Comparison of ENCODE assay signal across 8 cellular contexts in the genomic region with DNA sequence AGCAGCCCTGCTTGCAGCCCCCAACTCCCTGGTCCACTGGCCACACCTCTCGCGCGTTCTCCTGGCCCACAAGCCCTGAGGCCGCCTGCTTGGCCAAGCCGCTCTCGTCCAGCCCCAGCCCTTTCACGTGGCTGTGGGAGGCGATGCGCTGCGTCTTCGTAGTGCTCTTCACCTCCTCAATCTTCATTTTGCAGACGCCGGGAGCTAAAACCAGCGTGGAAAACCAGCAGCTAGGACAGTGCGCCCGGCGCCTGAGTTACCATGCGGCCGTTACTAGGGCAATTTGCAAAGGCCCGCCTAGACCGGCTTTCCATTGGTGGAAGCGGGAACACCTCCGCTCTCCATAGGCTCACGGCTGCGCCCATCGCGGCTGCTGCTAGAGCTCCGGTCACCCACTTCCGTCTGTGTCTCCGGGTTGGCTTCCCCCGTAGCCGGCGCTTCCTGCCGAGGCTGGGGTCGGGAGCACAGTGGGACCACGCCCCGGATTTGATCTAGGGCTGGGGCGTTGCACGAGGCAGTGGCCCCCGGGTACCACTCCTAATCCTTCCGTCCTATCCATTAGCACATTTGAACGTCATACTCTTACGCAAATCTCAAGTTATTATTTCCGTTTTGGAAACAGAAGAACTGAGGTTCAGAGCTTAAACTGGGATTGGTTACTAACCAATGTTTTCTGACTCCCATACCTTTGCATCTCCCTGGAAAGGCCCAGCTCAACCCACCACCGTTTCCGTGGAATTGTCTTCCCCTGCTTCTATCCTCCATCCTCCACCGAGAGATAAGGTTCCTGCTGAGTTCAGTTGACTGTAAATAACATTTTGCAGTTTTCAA. TPM values are rescaled to one million over a fixed set of nuclear protein-coding genes. Genes with fewer than 3 reads are reported as not detected.
A peak's percentile ranks its signal among the peaks of the same experiment; 100 is the strongest.
DNase-seq lines count a peak whose midpoint lies in the region; ATAC-seq and TF ChIP-seq lines count a peak whose summit lies in the region.

A gene (minus strand): TSS at position 275 of the 831 bp plus-strand sequence. CDS start 88 bp downstream, at position 187.

- peak within 1 kb of the TSS; percentile 93 for H3K9ac ChIP-seq in adipocyte (ENCODE audit: low read length)
- peak within 1 kb of the TSS; percentile 64 for H3K9ac ChIP-seq in trophoblast cell (ENCODE audit: low read length)

- no peaks in the 10 kb centered on the region for H3K79me2 ChIP-seq in trophoblast cell (ENCODE audit: control insufficient read depth, insufficient read depth, low read length, poor library complexity)

- peak within 1 kb of the TSS; percentile 96 for H3K4me2 ChIP-seq in trophoblast cell (ENCODE audit: low read length)

- ATAC-seq in HG02798 (IDR thresholded peaks at IDR 0.05; ENCODE audit: poor library complexity, unreplicated experiment): peak; percentile 99

- peak within 1 kb of the TSS; percentile 75 for H2AK5ac ChIP-seq in trophoblast cell (ENCODE audit: low read length)

- no peaks in the 10 kb centered on the region for H3K9me3 ChIP-seq in adipocyte (ENCODE audit: control insufficient read depth, low read length)
- H3K9me3 ChIP-seq in cardiac muscle cell (ENCODE audit: low read depth): no peaks in the 10 kb centered on the region
- H3K9me3 ChIP-seq in trophoblast cell (ENCODE audit: insufficient read depth, low read depth, low read length): no peaks in the 10 kb centered on the region
- H3K9me3 ChIP-seq in transverse colon: no peaks in the 10 kb centered on the region

- peak within 1 kb of the TSS; percentile 88 for H3K27ac ChIP-seq in cardiac muscle cell
- peak within 1 kb of the TSS; percentile 1 for H3K27ac ChIP-seq in trophoblast cell (ENCODE audit: low read depth, low read length)
- H3K27ac ChIP-seq in transverse colon: peak within 1 kb of the TSS; percentile 69 to 84 (median 78)

- in situ Hi-C loops in transverse colon (cut with MboI; ENCODE audit: low pct_ligation_motif_present in 1 of 4, low pct_unique_long_range_greater_than_20kb in 1 of 4, low sequenced_read_pairs in 3 of 4): no loop called here

- H2BK120ac ChIP-seq in trophoblast cell (ENCODE audit: insufficient read depth, low read length, poor library complexity): no peak within 1 kb of the TSS

- no peak for TF ChIP-seq EP300 in transverse colon (IDR thresholded peaks at IDR 0.05; ENCODE audit: low read depth)

- intact Hi-C loops in transverse colon (cut with DNase I; ENCODE audit: low total_unique reads): loop anchor here (5.0 kb wide), 1 partner anchor 1469 kb away; no protein-coding TSS in a partner anchor

- WGBS in trophoblast cell (ENCODE audit: extremely low coverage, insufficient coverage, insufficient read length): no CpG with 5 or more reads among the region's 47 CpGs
- WGBS in transverse colon (ENCODE audit: low coverage in 1 of 2), 2 donors: 2 to 27% methylated on average over 3 to 47 of the region's 47 CpGs

- peaks cover 3% of the 10 kb centered on the region for H3K79me1 ChIP-seq in trophoblast cell (ENCODE audit: low read length)

- no peak within 1 kb of the TSS for H2BK5ac ChIP-seq in trophoblast cell (ENCODE audit: low read depth, low read length, poor library complexity)

- peak; percentile 32 for TF ChIP-seq POLR2A in transverse colon (IDR thresholded peaks at IDR 0.05)

- peak within 1 kb of the TSS; percentile 1 for H3K4ac ChIP-seq in trophoblast cell (ENCODE audit: low read depth, low read length)

- DNase-seq in NCI-H1436 (lab: John Stamatoyannopoulos, UW) (peak; percentile 99), T follicular helper cell (ENCODE audit: low read depth) (peak; percentile 96), adipocyte (ENCODE audit: low read depth) (peak; percentile 99), cardiac muscle cell (ENCODE audit: low read depth in 1 of 2, low spot score in 1 of 2) (peak; percentile 98 to 99), trophoblast cell (peak; percentile 96 to 97), transverse colon (peak; percentile 98)

- H3K23ac ChIP-seq in trophoblast cell (ENCODE audit: low read length): no peak within 1 kb of the TSS

- no peak for TF ChIP-seq CTCF in GM12875 (IDR thresholded peaks at IDR 0.05; ENCODE audit: borderline replicate concordance, insufficient read depth, low read depth, low read length)
- no peak for TF ChIP-seq CTCF in cardiac muscle cell (IDR thresholded peaks at IDR 0.05; ENCODE audit: low read depth, low read length)
- no peak for TF ChIP-seq CTCF in transverse colon (IDR thresholded peaks at IDR 0.05)

- H3K18ac ChIP-seq in trophoblast cell (ENCODE audit: low read length): peak within 1 kb of the TSS; percentile 4

- H2BK12ac ChIP-seq in trophoblast cell (ENCODE audit: low read length): no peak within 1 kb of the TSS

- H3K4me1 ChIP-seq in adipocyte (ENCODE audit: control insufficient read depth, insufficient read depth, low read length) (peaks cover 15% of the 10 kb centered on the region), cardiac muscle cell (ENCODE audit: low read depth) (peaks cover 3% of the 10 kb centered on the region), trophoblast cell (ENCODE audit: control insufficient read depth in 1 of 2, insufficient read depth in 2 of 2, low read length in 2 of 2) (peaks cover 2% of the 10 kb centered on the region in 2 experiments), transverse colon (peaks cover 0 to 10% (median 9%) of the 10 kb centered on the region in 4 donors)

- peak within 1 kb of the TSS; percentile 78 for H4K12ac ChIP-seq in trophoblast cell (ENCODE audit: low read depth, low read length)

- H3K27me3 ChIP-seq in adipocyte (replicated peaks; ENCODE audit: control insufficient read depth, insufficient read depth, low read length) (no peaks in the 10 kb centered on the region), cardiac muscle cell (peaks cover 5% of the 10 kb centered on the region), trophoblast cell (ENCODE audit: insufficient read depth, low read length) (no peaks in the 10 kb centered on the region), transverse colon (no peaks in the 10 kb centered on the region)

- H2AFZ ChIP-seq in trophoblast cell (ENCODE audit: insufficient read depth, low read length, poor library complexity): peak within 1 kb of the TSS; percentile 91

- peak within 1 kb of the TSS; percentile 80 for H3K4me3 ChIP-seq in GM12875 (ENCODE audit: low read depth, low read length)
- H3K4me3 ChIP-seq in adipocyte (ENCODE audit: low read length): peak within 1 kb of the TSS; percentile 98
- peak within 1 kb of the TSS; percentile 84 for H3K4me3 ChIP-seq in cardiac muscle cell
- peak within 1 kb of the TSS; percentile 86 for H3K4me3 ChIP-seq in trophoblast cell (ENCODE audit: low read depth, low read length)
- peak within 1 kb of the TSS; percentile 56 to 92 (median 76) for H3K4me3 ChIP-seq in transverse colon

- H4K91ac ChIP-seq in trophoblast cell (ENCODE audit: low read depth, low read length): peak within 1 kb of the TSS; percentile 68

- peak within 1 kb of the TSS; percentile 96 for H4K8ac ChIP-seq in trophoblast cell (ENCODE audit: low read depth, low read length)

- peak within 1 kb of the TSS; percentile 10 for H3K14ac ChIP-seq in trophoblast cell (ENCODE audit: low read length)

- no peaks in the 10 kb centered on the region for H3K36me3 ChIP-seq in adipocyte (ENCODE audit: control insufficient read depth, insufficient read depth, low read length, severe bottlenecking)
- H3K36me3 ChIP-seq in cardiac muscle cell: no peaks in the 10 kb centered on the region
- no peaks in the 10 kb centered on the region for H3K36me3 ChIP-seq in trophoblast cell (ENCODE audit: control insufficient read depth in 1 of 2, insufficient read depth in 2 of 2, low read length in 2 of 2)
- no peaks in the 10 kb centered on the region for H3K36me3 ChIP-seq in transverse colon

RNA-seq across cellular contexts. Expression of the gene that starts here (rescaled TPM):
- total RNA-seq in cardiac muscle cell (81.7 and 83.1 TPM in 2 replicates), transverse colon (10 to 100 TPM in 2 of 4 donors, 1 to 10 TPM in 1, not detected in 1; 1.4 to 16.4 (median 10.1) TPM)
- polyA plus RNA-seq in cardiac muscle cell: 94.2 and 95.2 TPM in 2 replicates
- 22.0 and 22.5 TPM in 2 replicates for polyA plus RNA-seq in trophoblast cell (2013)

Comparison
In these comparisons a context has a peak if more than half of its experiments do, and no peak if none do; other contexts are left out.
1. Peak in every context shown above with its lines: DNase-seq, ATAC-seq, H3K4me3 ChIP-seq and H3K27ac ChIP-seq.
2. H3K27ac ChIP-seq: peak in every context shown above with its lines; median percentile 88 in cardiac muscle cell; 78 in transverse colon; 1 in trophoblast cell.